ENCODE assay signal across 9 cellular contexts in genomic region chr11:23079382-23079813, GRCh38.
DNase-seq lines count a peak whose midpoint lies in the region; ATAC-seq, FAIRE-seq and TF ChIP-seq lines count a peak whose summit lies in the region.
"Had no signal": no experiment of that assay in that cellular context is flagged by ENCODE, and none has a peak within 500 bp of the region (broad histone marks: within the 10 kb centered on the region; RNA-seq: fewer than 3 reads in every experiment).

No MANE protein-coding gene starts in this region.

- no peak overlapping the region for H3K4ac ChIP-seq in IMR-90 (ENCODE audit: low read depth, low read length)

- no peak overlapping the region for H4K91ac ChIP-seq in IMR-90 (ENCODE audit: insufficient read depth, low read depth, low read length)

- H3K14ac ChIP-seq in IMR-90 (replicated peaks; ENCODE audit: low read depth, low read length), result no peak overlapping the region

- no peak overlapping the region for H3K4me3 Mint-ChIP-seq in activated CD8-positive, alpha-beta T cell treated with anti-CD3 and anti-CD28 coated beads for 36 hours

- H3K4me3 ChIP-seq in IMR-90 (ENCODE audit: insufficient read depth, low read depth, low read length), result no peak overlapping the region

- no peak overlapping the region for H3K18ac ChIP-seq in IMR-90 (ENCODE audit: low read depth, low read length)

- no CpG with 5 or more reads among the region's 3 CpGs for WGBS in IMR-90 (ENCODE audit: extremely low coverage in 2 of 2, insufficient read length in 1 of 2), 2 experiments

- H2BK15ac ChIP-seq in IMR-90 (ENCODE audit: low read depth, low read length), result no peak overlapping the region

- H3K79me1 ChIP-seq in IMR-90 (ENCODE audit: low read depth in 1 of 2, low read length in 2 of 2), result no peaks in the 10 kb centered on the region

- POLR2A ChIA-PET in IMR-90 (lab: Charles Lee; ENCODE audit: unreplicated experiment), result no interaction called here
- POLR2A ChIA-PET in activated CD8-positive, alpha-beta T cell treated with anti-CD3 and anti-CD28 coated beads for 36 hours (lab: Charles Lee), result no interaction called here

- no peaks in the 10 kb centered on the region for H3K27me3 ChIP-seq in IMR-90 (ENCODE audit: control insufficient read depth, insufficient read depth, low read length)

- H2BK5ac ChIP-seq in IMR-90 (ENCODE audit: low read depth, low read length, poor library complexity, severe bottlenecking), result peak overlapping the region; percentile 99

- H3K27ac ChIP-seq in IMR-90 (ENCODE audit: insufficient read depth, low read length), result no peak overlapping the region
- H3K27ac ChIP-seq: epithelial cell of prostate had no signal

- DNase-seq in IMR-90 (peak; percentile 82), renal cortical epithelial cell (ENCODE audit: low read depth) (peak; percentile 16), HTR-8/SVneo (ENCODE audit: insufficient read length, low spot score) (no peak), DMS79 (lab: John Stamatoyannopoulos, UW) (no peak)
- no peak for DNase-seq in activated CD8-positive, alpha-beta T cell treated with anti-CD3 and anti-CD28 coated beads for 36 hours
- DNase-seq: activated CD8-positive, alpha-beta memory T cell treated with anti-CD3 and anti-CD28 coated beads, Interleukin-2, amount 50 U/mL, for 48 hours had no signal

- H3K4me1 ChIP-seq in IMR-90 (ENCODE audit: control insufficient read depth, insufficient read depth, low read length), result peaks cover 6% of the 10 kb centered on the region

- no peak overlapping the region for H4K5ac ChIP-seq in IMR-90 (ENCODE audit: low read depth, low read length)

- H2AK9ac ChIP-seq in IMR-90 (replicated peaks; ENCODE audit: low read depth, low read length, poor library complexity), result no peak overlapping the region

- CTCF ChIA-PET in IMR-90 (lab: Yijun Ruan, JAX), result no interaction called here
- CTCF ChIA-PET in activated CD8-positive, alpha-beta T cell treated with anti-CD3 and anti-CD28 coated beads for 36 hours (lab: Charles Lee), result no interaction called here

- no peak overlapping the region for H3K56ac ChIP-seq in IMR-90 (ENCODE audit: extremely low read depth, insufficient read depth, low read length)

- in situ Hi-C loops in IMR-90 (cut with MboI; ENCODE audit: low sequenced_read_pairs), result no loop called here

- no peaks in the 10 kb centered on the region for H3K36me3 ChIP-seq in IMR-90 (ENCODE audit: control insufficient read depth, insufficient read depth, low read length)

- no peaks in the 10 kb centered on the region for H3K4me1 Mint-ChIP-seq in activated CD8-positive, alpha-beta T cell treated with anti-CD3 and anti-CD28 coated beads for 36 hours (ENCODE audit: low read depth)

- no TSS peak for BruUV-seq in IMR-90 (replicated peaks; lab: Mats Ljungman, UMichigan)

- H3K27ac Mint-ChIP-seq in activated CD8-positive, alpha-beta T cell treated with anti-CD3 and anti-CD28 coated beads for 36 hours, result no peak overlapping the region

- no peak overlapping the region for H2BK120ac ChIP-seq in IMR-90 (ENCODE audit: low read depth, low read length)

- FAIRE-seq in HTR-8/SVneo (lab: Jason Lieb, UNC), result no peak

- ATAC-seq in GM19324 (IDR thresholded peaks at IDR 0.05; ENCODE audit: low FRiP score, unreplicated experiment), result peak; percentile 84
- ATAC-seq in HG02798 (IDR thresholded peaks at IDR 0.05; ENCODE audit: poor library complexity, unreplicated experiment), result peak; percentile 85
- ATAC-seq in IMR-90 (ENCODE audit: low read depth), result peak; percentile 80
- ATAC-seq in activated CD8-positive, alpha-beta T cell treated with anti-CD3 and anti-CD28 coated beads for 36 hours, result no peak

- no peaks in the 10 kb centered on the region for H3K9me3 ChIP-seq in IMR-90 (ENCODE audit: control insufficient read depth, insufficient read depth, low read length)

- no peak overlapping the region for H3K4me2 ChIP-seq in IMR-90 (ENCODE audit: low read depth, low read length)

- no peaks in the 10 kb centered on the region for H3K9me3 Mint-ChIP-seq in activated CD8-positive, alpha-beta T cell treated with anti-CD3 and anti-CD28 coated beads for 36 hours

- dilution Hi-C loops in IMR-90 (cut with HindIII; ENCODE audit: low sequenced_read_pairs, unreplicated experiment), result no loop called here

- H2AK5ac ChIP-seq in IMR-90 (ENCODE audit: low read depth, low read length), result no peak overlapping the region

- no peak for TF ChIP-seq POLR2A in IMR-90 (IDR thresholded peaks at IDR 0.05; ENCODE audit: low read depth, low read length)

- TF ChIP-seq CTCF in IMR-90 (conservative IDR thresholded peaks at IDR 0.05; ENCODE audit: low read depth, low read length), result no peak
- no peak for TF ChIP-seq CTCF in activated CD8-positive, alpha-beta T cell treated with anti-CD3 and anti-CD28 coated beads for 36 hours (IDR thresholded peaks at IDR 0.05)

- H3K9me1 ChIP-seq in IMR-90 (ENCODE audit: insufficient read depth, low read length), result no peaks in the 10 kb centered on the region

- TF ChIP-seq RAD21 in IMR-90 (IDR thresholded peaks at IDR 0.05; ENCODE audit: low read length), result no peak

- no peaks in the 10 kb centered on the region for H3K27me3 Mint-ChIP-seq in activated CD8-positive, alpha-beta T cell treated with anti-CD3 and anti-CD28 coated beads for 36 hours

- intact Hi-C loops in IMR-90 (cut with micrococcal nuclease), result no loop called here
- intact Hi-C loops in activated CD8-positive, alpha-beta T cell treated with anti-CD3 and anti-CD28 coated beads for 36 hours (cut with micrococcal nuclease), result no loop called here

- no peak overlapping the region for H2BK20ac ChIP-seq in IMR-90 (ENCODE audit: low read depth, low read length)

- H4K8ac ChIP-seq in IMR-90 (ENCODE audit: low read depth in 2 of 2, low read length in 2 of 2), result no peak overlapping the region

- H4K20me1 ChIP-seq in IMR-90 (ENCODE audit: insufficient read depth, low read length), result no peaks in the 10 kb centered on the region

- H3K36me3 Mint-ChIP-seq in activated CD8-positive, alpha-beta T cell treated with anti-CD3 and anti-CD28 coated beads for 36 hours (ENCODE audit: low read depth), result no peaks in the 10 kb centered on the region

- no peak overlapping the region for H2AFZ ChIP-seq in IMR-90 (replicated peaks; ENCODE audit: low read length, poor library complexity)

- H3K23ac ChIP-seq in IMR-90 (ENCODE audit: low read depth, low read length), result no peak overlapping the region

- H3K9ac ChIP-seq in IMR-90 (ENCODE audit: low read depth, low read length), result no peak overlapping the region

TF ChIP-seq in IMR-90, 13 proteins besides CTCF, POLR2A, EP300 and RAD21:
- peak; percentile 52; the same call in 1 of the 2 replicates for TF ChIP-seq FOS (IDR thresholded peaks at IDR 0.05; ENCODE audit: low read depth, low read length)
- TF ChIP-seq MXI1 (IDR thresholded peaks at IDR 0.05; ENCODE audit: borderline replicate concordance, low read depth, low read length), result no peak

Comparison
In these comparisons a context has a peak if more than half of its experiments do, and no peak if none do; other contexts are left out.
1. DNase-seq: peak in IMR-90 (single experiment) and renal cortical epithelial cell (single experiment); none in HTR-8/SVneo (single experiment), DMS79 (single experiment) and activated CD8-positive, alpha-beta T cell treated with anti-CD3 and anti-CD28 coated beads for 36 hours (single experiment).